8 cellular contexts compared by ENCODE assay signal in the genomic region with DNA sequence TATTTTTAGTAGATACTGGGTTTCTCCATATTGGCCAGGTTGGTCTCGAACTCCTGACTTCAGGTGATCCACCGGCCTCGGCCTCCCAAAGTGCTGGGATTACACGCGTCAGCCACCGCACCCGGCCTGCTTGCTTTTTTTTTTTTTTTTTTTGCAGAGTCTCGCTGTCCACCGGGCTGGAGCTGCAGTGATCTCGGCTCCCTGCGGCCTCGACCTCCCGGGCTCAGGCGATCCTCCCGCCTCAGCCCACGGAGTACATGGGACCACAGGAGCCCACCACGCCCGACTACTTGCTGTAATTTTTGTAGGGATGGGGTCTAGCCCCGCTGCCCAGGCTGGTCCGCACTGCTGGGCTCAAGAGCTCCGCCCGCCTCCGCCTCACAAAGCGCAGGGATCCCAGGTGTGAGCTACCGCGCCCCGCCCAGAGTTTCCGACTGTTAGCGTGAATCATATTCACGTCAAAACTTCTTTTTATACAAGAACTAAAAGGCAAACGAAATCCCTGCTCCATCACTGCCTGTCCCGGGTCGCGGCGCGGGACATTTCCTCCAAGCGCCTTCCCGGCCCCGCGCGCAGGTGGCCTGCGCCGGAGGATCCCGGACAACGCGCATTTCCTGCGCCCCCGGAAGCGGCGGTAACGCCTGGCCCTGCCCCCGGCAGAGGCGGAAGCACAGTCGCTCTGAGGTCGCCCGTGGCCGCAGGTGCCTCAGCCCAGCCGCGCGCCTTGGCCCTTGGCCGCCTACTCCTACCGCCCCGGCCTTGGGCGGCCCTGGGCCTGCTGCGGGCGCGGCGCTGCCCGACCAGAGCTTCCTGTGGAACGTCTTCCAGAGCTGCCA. TPM values are rescaled to one million over a fixed set of nuclear protein-coding genes. Genes with fewer than 3 reads are reported as not detected.
A peak's percentile ranks its signal among the peaks of the same experiment; 100 is the strongest.
DNase-seq lines count a peak whose midpoint lies in the region; ATAC-seq, FAIRE-seq and TF ChIP-seq lines count a peak whose summit lies in the region.
"Not testable (repeated sequence)": the region's sequence is repeated elsewhere in the genome, so short reads cannot be mapped to it uniquely, and the experiment has no call there.

No MANE protein-coding gene starts in this region.

- H3K36me3 ChIP-seq in IMR-90 (ENCODE audit: control insufficient read depth, insufficient read depth, low read length); HepG2 (replicated peaks in 1 of 2; ENCODE audit: control insufficient read depth in 1 of 2, insufficient read depth in 2 of 2, low read length in 2 of 2); spleen: not testable (repeated sequence)

- not testable (repeated sequence) for H3K79me1 ChIP-seq in IMR-90 (ENCODE audit: low read depth in 1 of 2, low read length in 2 of 2)

- CTCF ChIA-PET in AG04450 (lab: Charles Lee); IMR-90 (lab: Yijun Ruan, JAX); HepG2 (lab: Yijun Ruan, JAX; ENCODE audit: low intra/inter-chr PET ratio, low total read pairs): not testable (repeated sequence)

- H3K9me3 ChIP-seq in AG04450 (ENCODE audit: control insufficient read depth, insufficient read depth, low read length); IMR-90 (ENCODE audit: control insufficient read depth, insufficient read depth, low read length); HepG2 (ENCODE audit: low read length); spleen: not testable (repeated sequence)

- not testable (repeated sequence) for H2AFZ ChIP-seq in IMR-90 (replicated peaks; ENCODE audit: low read length, poor library complexity); HepG2 (ENCODE audit: low read length)

- H3K9ac ChIP-seq in IMR-90 (ENCODE audit: low read depth, low read length), result peak overlapping the region; percentile 63; the same call in 1 of the 2 replicates
- H3K9ac ChIP-seq in HepG2 (ENCODE audit: insufficient read depth, low read depth, low read length), result not testable (repeated sequence)

- peak overlapping the region; percentile 63; the same call in 1 of the 2 replicates for H4K5ac ChIP-seq in IMR-90 (ENCODE audit: low read depth, low read length)

- not testable (repeated sequence) for H3K27me3 ChIP-seq in AG04450 (ENCODE audit: control insufficient read depth, insufficient read depth, low read length); IMR-90 (ENCODE audit: control insufficient read depth, insufficient read depth, low read length); HepG2 (ENCODE audit: control insufficient read depth in 1 of 2, insufficient read depth in 2 of 2, low read length in 2 of 2); spleen (replicated peaks in 1 of 7)

- not testable (repeated sequence) for TF ChIP-seq CTCF in AG04450 (IDR thresholded peaks at IDR 0.05; ENCODE audit: low read depth, low read length); IMR-90 (conservative IDR thresholded peaks at IDR 0.05; ENCODE audit: low read depth, low read length); coronary artery (IDR thresholded peaks at IDR 0.05); HepG2 (CRISPR knock-in tag; IDR thresholded peaks at IDR 0.05); spleen (IDR thresholded peaks at IDR 0.05 in 8 of 11, conservative IDR thresholded peaks at IDR 0.05 in 3 of 11)

- not testable (repeated sequence) for H3K79me2 ChIP-seq in HepG2 (ENCODE audit: insufficient read depth, low read length)

- ATAC-seq in GM19324 (IDR thresholded peaks at IDR 0.05; ENCODE audit: low FRiP score, unreplicated experiment) (peak; percentile 94), HG02798 (IDR thresholded peaks at IDR 0.05; ENCODE audit: poor library complexity, unreplicated experiment) (peak; percentile 94), IMR-90 (ENCODE audit: low read depth) (peak; percentile 97), HepG2 (peak; percentile 94)

- H4K8ac ChIP-seq in IMR-90 (ENCODE audit: low read depth in 2 of 2, low read length in 2 of 2), result peak overlapping the region; percentile 68 to 70; a peak in 1 of 4 replicates

- not testable (repeated sequence) for TF ChIP-seq RAD21 in IMR-90 (IDR thresholded peaks at IDR 0.05; ENCODE audit: low read length); HepG2 (CRISPR knock-in tag; IDR thresholded peaks at IDR 0.05)

- DNase-seq in AG04450 (ENCODE audit: low read depth, low spot score); IMR-90; coronary artery (ENCODE audit: low spot score); HepG2 (ENCODE audit: low spot score); spleen: not testable (repeated sequence)
- DNase-seq in activated CD8-positive, alpha-beta memory T cell treated with anti-CD3 and anti-CD28 coated beads for 1 hour (ENCODE audit: extremely low read depth in 1 of 2, low read depth in 1 of 2), result peak; percentile 14 to 33

- H2BK20ac ChIP-seq in IMR-90 (ENCODE audit: low read depth, low read length), result not testable (repeated sequence)

- not testable (repeated sequence) for BruUV-seq in IMR-90 (replicated peaks; lab: Mats Ljungman, UMichigan)
- TSS peak; percentile 97 for BruUV-seq in HepG2 (replicated peaks; lab: Mats Ljungman, UMichigan)

- whole genome bisulfite sequencing in IMR-90 (ENCODE audit: extremely low coverage in 2 of 2, insufficient read length in 1 of 2), 2 experiments, result no CpG with 5 or more reads among the region's 70 CpGs
- WGBS in HepG2 (ENCODE audit: low lambda C conversion rate), result 0% methylated on average over 15 of the region's 70 CpGs
- WGBS in spleen, 5 donors, result 0 to 8% (median 0%) methylated on average over 5 to 21 of the region's 70 CpGs; no CpG with 5 or more reads in 1 of the 5 donors

- not testable (repeated sequence) for H4K91ac ChIP-seq in IMR-90 (ENCODE audit: insufficient read depth, low read depth, low read length)

- H3K4ac ChIP-seq in IMR-90 (ENCODE audit: low read depth, low read length), result not testable (repeated sequence)

- not testable (repeated sequence) for TF ChIP-seq EP300 in HepG2 (IDR thresholded peaks at IDR 0.05; ENCODE audit: low read depth in 2 of 2, low read length in 2 of 2); HepG2 (CRISPR knock-in tag; IDR thresholded peaks at IDR 0.05; ENCODE audit: borderline replicate concordance)

- POLR2A ChIA-PET in AG04450 (lab: Yijun Ruan, JAX); IMR-90 (lab: Charles Lee; ENCODE audit: unreplicated experiment); HepG2 (lab: Yijun Ruan, JAX): not testable (repeated sequence)

- H3K14ac ChIP-seq in IMR-90 (replicated peaks; ENCODE audit: low read depth, low read length), result not testable (repeated sequence)

- H3K23ac ChIP-seq in IMR-90 (ENCODE audit: low read depth, low read length), result not testable (repeated sequence)

- FAIRE-seq in HepG2 (lab: Jason Lieb, UNC), result not testable (repeated sequence)

- H3K4me3 ChIP-seq in AG04450 (ENCODE audit: low read depth, low read length) (peak overlapping the region; percentile 52), IMR-90 (ENCODE audit: insufficient read depth, low read depth, low read length) (peak overlapping the region; percentile 62), coronary artery (peak overlapping the region; percentile 65), HepG2 (replicated peaks in 1 of 3; ENCODE audit: insufficient read depth in 1 of 3, low read depth in 2 of 3, low read length in 3 of 3) (peak overlapping the region; percentile 42 to 59 (median 57); a peak in 4 of 6 replicates), spleen (peak overlapping the region in 7 of 8 donors; percentile 27 to 66 (median 49))

- in situ Hi-C loops in IMR-90 (cut with MboI; ENCODE audit: low sequenced_read_pairs); HepG2 (cut with HindIII; ENCODE audit: extremely low pct_ligation_motif_present, low pct_unique_long_range_greater_than_20kb): not testable (repeated sequence)

- not testable (repeated sequence) for H3K9me1 ChIP-seq in IMR-90 (ENCODE audit: insufficient read depth, low read length)

- H2AK5ac ChIP-seq in IMR-90 (ENCODE audit: low read depth, low read length), result not testable (repeated sequence)

- intact Hi-C loops in IMR-90 (cut with micrococcal nuclease); HepG2 (cut with micrococcal nuclease; ENCODE audit: unreplicated experiment); spleen (cut with DNase I; ENCODE audit: low total_unique reads): not testable (repeated sequence)

- not testable (repeated sequence) for H4K20me1 ChIP-seq in IMR-90 (ENCODE audit: insufficient read depth, low read length); HepG2 (ENCODE audit: insufficient read depth, low read length)

- not testable (repeated sequence) for H2BK15ac ChIP-seq in IMR-90 (ENCODE audit: low read depth, low read length)

- not testable (repeated sequence) for TF ChIP-seq POLR2A in IMR-90 (IDR thresholded peaks at IDR 0.05; ENCODE audit: low read depth, low read length); HepG2 (IDR thresholded peaks at IDR 0.05; ENCODE audit: insufficient read depth in 1 of 2, low read depth in 2 of 2, low read length in 2 of 2); spleen (IDR thresholded peaks at IDR 0.05)

- peak overlapping the region; percentile 71 for H3K4me2 ChIP-seq in IMR-90 (ENCODE audit: low read depth, low read length)
- peak overlapping the region; percentile 39; the same call in 1 of the 2 replicates for H3K4me2 ChIP-seq in HepG2 (ENCODE audit: low read depth, low read length)

- H3K18ac ChIP-seq in IMR-90 (ENCODE audit: low read depth, low read length), result not testable (repeated sequence)

- H3K27ac ChIP-seq in AG04450 (ENCODE audit: low read depth, low read length); IMR-90 (ENCODE audit: insufficient read depth, low read length); HepG2 (ENCODE audit: extremely low read length, insufficient read depth, low read length): not testable (repeated sequence)
- H3K27ac ChIP-seq in coronary artery, result peak overlapping the region in 1 of 2 donors; percentile 33
- H3K27ac ChIP-seq in spleen, result peak overlapping the region in 6 of 8 donors; percentile 58 to 80 (median 71)

- not testable (repeated sequence) for H2BK5ac ChIP-seq in IMR-90 (ENCODE audit: low read depth, low read length, poor library complexity, severe bottlenecking)

- not testable (repeated sequence) for H2AK9ac ChIP-seq in IMR-90 (replicated peaks; ENCODE audit: low read depth, low read length, poor library complexity)

- dilution Hi-C loops in IMR-90 (cut with HindIII; ENCODE audit: low sequenced_read_pairs, unreplicated experiment), result not testable (repeated sequence)

- H2BK120ac ChIP-seq in IMR-90 (ENCODE audit: low read depth, low read length), result not testable (repeated sequence)

- H3K4me1 ChIP-seq in IMR-90 (ENCODE audit: control insufficient read depth, insufficient read depth, low read length); HepG2 (ENCODE audit: insufficient read depth, low read length); spleen: not testable (repeated sequence)

- not testable (repeated sequence) for H3K56ac ChIP-seq in IMR-90 (ENCODE audit: extremely low read depth, insufficient read depth, low read length)

RNA-seq across cellular contexts. Expression of a gene that starts 50.9 kb away (rescaled TPM):
- polyA plus RNA-seq in AG04450 (2011; rRNA removed), result 0.41 and 0.56 TPM in 2 replicates
- not detected in 2 replicates for polyA minus RNA-seq in AG04450 (2011; rRNA and poly(A)+ RNA removed)
- total RNA-seq in IMR-90 (2012; rRNA removed), result not detected in 2 replicates
- 0.16 and 0.36 TPM in 2 replicates for polyA plus RNA-seq in IMR-90 (2012; rRNA removed)
- polyA plus RNA-seq in IMR-90 (2012; cell fraction: cytosol; rRNA removed), result 0.08 and 0.49 TPM in 2 replicates
- polyA plus RNA-seq in IMR-90 (2012; cell fraction: nucleus; rRNA removed; ENCODE audit: low replicate concordance), result 0.15 TPM in 1 of 2 replicates, not detected in the other
- total RNA-seq in HepG2 (2016; rRNA removed; fragmentation: Illumina TruSeq; extraction: Trizol), result not detected in 2 replicates
- not detected in 2 replicates for total RNA-seq in HepG2 (2016; cell fraction: cytosol; rRNA removed; fragmentation: Illumina TruSeq; extraction: Trizol; ENCODE audit: low read depth)
- total RNA-seq in HepG2 (2016; cell fraction: insoluble cytoplasmic fraction; rRNA removed; fragmentation: Illumina TruSeq; extraction: Trizol), result not detected in 2 replicates
- not detected in 2 replicates for total RNA-seq in HepG2 (2016; cell fraction: membrane; rRNA removed; fragmentation: Illumina TruSeq; extraction: Trizol)
- total RNA-seq in HepG2 (2016; cell fraction: nucleus; rRNA removed; fragmentation: Illumina TruSeq; extraction: Trizol), result not detected in 2 replicates
- 0.13 TPM in 1 of 2 replicates, not detected in the other for polyA plus RNA-seq in HepG2 (2011; rRNA removed)
- 0.08 and 0.10 TPM in 2 replicates for polyA plus RNA-seq in HepG2 (2011; cell fraction: cytosol; rRNA removed)
- polyA plus RNA-seq in HepG2 (2011; cell fraction: nucleus; rRNA removed), result not detected in 2 replicates
- polyA plus RNA-seq in HepG2 (2012), result not detected in 2 replicates
- not detected in 2 replicates for polyA plus RNA-seq in HepG2 (2016; cell fraction: cytosol; fragmentation: Illumina TruSeq; extraction: Trizol; ENCODE audit: low read depth)
- not detected in 2 replicates for polyA plus RNA-seq in HepG2 (2016; cell fraction: insoluble cytoplasmic fraction; fragmentation: Illumina TruSeq; extraction: Trizol; ENCODE audit: low read depth)
- not detected in 2 replicates for polyA plus RNA-seq in HepG2 (2016; cell fraction: membrane; fragmentation: Illumina TruSeq; extraction: Trizol; ENCODE audit: low read depth)
- not detected in 2 replicates for polyA plus RNA-seq in HepG2 (2016; cell fraction: nucleus; fragmentation: Illumina TruSeq; extraction: Trizol; ENCODE audit: insufficient read depth, low read depth)
- polyA minus RNA-seq in HepG2 (2011; rRNA and poly(A)+ RNA removed; ENCODE audit: low replicate concordance), result not detected in 2 replicates
- polyA minus RNA-seq in HepG2 (2011; cell fraction: cytosol; rRNA and poly(A)+ RNA removed), result not detected in 2 replicates
- polyA minus RNA-seq in HepG2 (2011; cell fraction: nucleus; rRNA and poly(A)+ RNA removed), result not detected in 2 replicates
- total RNA-seq in spleen, result 1 to 10 TPM; 1.9 to 6.8 (median 3.5) TPM
- polyA plus RNA-seq in spleen, result 10 to 100 TPM in 2 of 3 donors, 1 to 10 TPM in 1; 4.6 to 50.5 (median 11.0) TPM
